Comparison of ENCODE assay signal across 1 cellular context in the genomic region with DNA sequence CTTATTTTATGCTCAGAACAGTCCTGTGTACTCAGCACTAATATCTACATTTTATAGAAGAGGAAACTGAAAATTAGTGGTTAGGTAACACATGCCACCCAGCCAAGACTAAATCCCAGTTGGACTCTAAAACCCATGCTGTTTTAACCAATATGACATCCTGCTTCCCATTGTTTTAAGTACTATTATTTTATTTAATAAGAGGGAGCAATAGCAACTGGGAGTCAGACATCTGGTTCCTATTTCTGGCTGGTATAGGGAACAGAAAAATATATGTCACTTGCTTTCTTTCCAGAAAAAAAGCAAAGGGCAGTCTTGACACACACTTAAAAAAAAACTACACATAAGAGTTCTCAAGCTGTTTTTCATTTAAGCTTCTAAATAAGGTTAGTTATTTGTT.
TF ChIP-seq lines count a peak whose summit lies in the region.

No MANE protein-coding gene starts in this region.

TF ChIP-seq in GM12878, 131 proteins besides CTCF, POLR2A, EP300 and RAD21:
- TF ChIP-seq SP1 (IDR thresholded peaks at IDR 0.05; ENCODE audit: low read depth, low read length): no peak
- no peak for TF ChIP-seq YY1 (IDR thresholded peaks at IDR 0.05; ENCODE audit: low read depth, low read length)
- TF ChIP-seq ETV6 (conservative IDR thresholded peaks at IDR 0.05 in 1 of 2, IDR thresholded peaks at IDR 0.05 in 1 of 2; ENCODE audit: borderline replicate concordance in 1 of 2, low read depth in 1 of 2): no peak
- TF ChIP-seq CBX5 (IDR thresholded peaks at IDR 0.05; ENCODE audit: low read depth): no peak
- TF ChIP-seq, protein P1, sequence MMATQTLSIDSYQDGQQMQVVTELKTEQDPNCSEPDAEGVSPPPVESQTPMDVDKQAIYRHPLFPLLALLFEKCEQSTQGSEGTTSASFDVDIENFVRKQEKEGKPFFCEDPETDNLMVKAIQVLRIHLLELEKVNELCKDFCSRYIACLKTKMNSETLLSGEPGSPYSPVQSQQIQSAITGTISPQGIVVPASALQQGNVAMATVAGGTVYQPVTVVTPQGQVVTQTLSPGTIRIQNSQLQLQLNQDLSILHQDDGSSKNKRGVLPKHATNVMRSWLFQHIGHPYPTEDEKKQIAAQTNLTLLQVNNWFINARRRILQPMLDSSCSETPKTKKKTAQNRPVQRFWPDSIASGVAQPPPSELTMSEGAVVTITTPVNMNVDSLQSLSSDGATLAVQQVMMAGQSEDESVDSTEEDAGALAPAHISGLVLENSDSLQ (IDR thresholded peaks at IDR 0.05): no peak
- TF ChIP-seq ZSCAN29 (IDR thresholded peaks at IDR 0.05): no peak
- no peak for TF ChIP-seq MYB (IDR thresholded peaks at IDR 0.05; ENCODE audit: borderline replicate concordance, low read depth, low read length)
- no peak for TF ChIP-seq BMI1 (IDR thresholded peaks at IDR 0.05; ENCODE audit: borderline replicate concordance)
- TF ChIP-seq POLR2AphosphoS5 (IDR thresholded peaks at IDR 0.05; ENCODE audit: low read length): no peak
- TF ChIP-seq, protein P2, sequence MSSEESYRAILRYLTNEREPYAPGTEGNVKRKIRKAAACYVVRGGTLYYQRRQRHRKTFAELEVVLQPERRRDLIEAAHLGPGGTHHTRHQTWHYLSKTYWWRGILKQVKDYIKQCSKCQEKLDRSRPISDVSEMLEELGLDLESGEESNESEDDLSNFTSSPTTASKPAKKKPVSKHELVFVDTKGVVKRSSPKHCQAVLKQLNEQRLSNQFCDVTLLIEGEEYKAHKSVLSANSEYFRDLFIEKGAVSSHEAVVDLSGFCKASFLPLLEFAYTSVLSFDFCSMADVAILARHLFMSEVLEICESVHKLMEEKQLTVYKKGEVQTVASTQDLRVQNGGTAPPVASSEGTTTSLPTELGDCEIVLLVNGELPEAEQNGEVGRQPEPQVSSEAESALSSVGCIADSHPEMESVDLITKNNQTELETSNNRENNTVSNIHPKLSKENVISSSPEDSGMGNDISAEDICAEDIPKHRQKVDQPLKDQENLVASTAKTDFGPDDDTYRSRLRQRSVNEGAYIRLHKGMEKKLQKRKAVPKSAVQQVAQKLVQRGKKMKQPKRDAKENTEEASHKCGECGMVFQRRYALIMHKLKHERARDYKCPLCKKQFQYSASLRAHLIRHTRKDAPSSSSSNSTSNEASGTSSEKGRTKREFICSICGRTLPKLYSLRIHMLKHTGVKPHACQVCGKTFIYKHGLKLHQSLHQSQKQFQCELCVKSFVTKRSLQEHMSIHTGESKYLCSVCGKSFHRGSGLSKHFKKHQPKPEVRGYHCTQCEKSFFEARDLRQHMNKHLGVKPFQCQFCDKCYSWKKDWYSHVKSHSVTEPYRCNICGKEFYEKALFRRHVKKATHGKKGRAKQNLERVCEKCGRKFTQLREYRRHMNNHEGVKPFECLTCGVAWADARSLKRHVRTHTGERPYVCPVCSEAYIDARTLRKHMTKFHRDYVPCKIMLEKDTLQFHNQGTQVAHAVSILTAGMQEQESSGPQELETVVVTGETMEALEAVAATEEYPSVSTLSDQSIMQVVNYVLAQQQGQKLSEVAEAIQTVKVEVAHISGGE (CRISPR knock-in tag; IDR thresholded peaks at IDR 0.05): no peak
- TF ChIP-seq, protein P3, sequence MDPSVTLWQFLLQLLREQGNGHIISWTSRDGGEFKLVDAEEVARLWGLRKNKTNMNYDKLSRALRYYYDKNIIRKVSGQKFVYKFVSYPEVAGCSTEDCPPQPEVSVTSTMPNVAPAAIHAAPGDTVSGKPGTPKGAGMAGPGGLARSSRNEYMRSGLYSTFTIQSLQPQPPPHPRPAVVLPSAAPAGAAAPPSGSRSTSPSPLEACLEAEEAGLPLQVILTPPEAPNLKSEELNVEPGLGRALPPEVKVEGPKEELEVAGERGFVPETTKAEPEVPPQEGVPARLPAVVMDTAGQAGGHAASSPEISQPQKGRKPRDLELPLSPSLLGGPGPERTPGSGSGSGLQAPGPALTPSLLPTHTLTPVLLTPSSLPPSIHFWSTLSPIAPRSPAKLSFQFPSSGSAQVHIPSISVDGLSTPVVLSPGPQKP (IDR thresholded peaks at IDR 0.05; ENCODE audit: low read depth, low read length): no peak
- no peak for TF ChIP-seq POLR2AphosphoS2 (IDR thresholded peaks at IDR 0.05; ENCODE audit: low read depth, low read length)
- no peak for TF ChIP-seq RB1 (IDR thresholded peaks at IDR 0.05; ENCODE audit: borderline replicate concordance)
- no peak for TF ChIP-seq STAT3 (IDR thresholded peaks at IDR 0.05; ENCODE audit: low read depth, low read length)
- TF ChIP-seq HDAC2 (IDR thresholded peaks at IDR 0.05): no peak
- TF ChIP-seq PAX5 (IDR thresholded peaks at IDR 0.05; ENCODE audit: borderline replicate concordance, low read depth, low read length): no peak
- TF ChIP-seq NR2C1 (IDR thresholded peaks at IDR 0.05): no peak
